Comparison of ENCODE assay signal across 33 cellular contexts in genomic region chr9:125844611-125845010, GRCh38.
A peak's percentile ranks its signal among the peaks of the same experiment; 100 is the strongest.
DNase-seq lines count a peak whose midpoint lies in the region; ATAC-seq, FAIRE-seq and TF ChIP-seq lines count a peak whose summit lies in the region.
"Had no signal": no experiment of that assay in that cellular context is flagged by ENCODE, and none has a peak within 500 bp of the region (broad histone marks: within the 10 kb centered on the region; RNA-seq: fewer than 3 reads in every experiment).

No MANE protein-coding gene starts in this region.

- no peak overlapping the region for H3K4me3 Mint-ChIP-seq in CD14-positive monocyte
- H3K4me3 Mint-ChIP-seq: activated CD4-positive, alpha-beta memory T cell treated with anti-CD3 and anti-CD28 coated beads, Interleukin-2, amount 10 ng/mL, durations not matched to agents 7 days and 5 days; CD8-positive, alpha-beta T cell; IgD-negative memory B cell; nephron; stimulated activated naive CD8-positive, alpha-beta T cell treated with anti-CD3 and anti-CD28 coated beads, Interleukin-15, amount 100 ng/mL, for 72 hours; T-helper 2 cell treated with Interferon-gamma antibody and Interleukin-4, amounts not matched to agents 5 μg/mL and 100 μg/mL, for 36 hours had no signal

- H3K9me3 Mint-ChIP-seq in CD14-positive monocyte = peaks cover 0 to 3% (median 0%) of the 10 kb centered on the region in 7 donors
- H3K9me3 Mint-ChIP-seq: activated CD4-positive, alpha-beta memory T cell treated with anti-CD3 and anti-CD28 coated beads, Interleukin-2, amount 10 ng/mL, durations not matched to agents 7 days and 5 days; CD8-positive, alpha-beta T cell; IgD-negative memory B cell; nephron; stimulated activated naive CD8-positive, alpha-beta T cell treated with anti-CD3 and anti-CD28 coated beads, Interleukin-15, amount 100 ng/mL, for 72 hours; T-helper 2 cell treated with Interferon-gamma antibody and Interleukin-4, amounts not matched to agents 5 μg/mL and 100 μg/mL, for 36 hours had no signal

- H3K4me1 Mint-ChIP-seq in CD14-positive monocyte = peaks cover 36% of the 10 kb centered on the region
- H3K4me1 Mint-ChIP-seq: activated CD4-positive, alpha-beta memory T cell treated with anti-CD3 and anti-CD28 coated beads, Interleukin-2, amount 10 ng/mL, durations not matched to agents 7 days and 5 days had no signal

- no peak for TF ChIP-seq CTCF in BE2C (IDR thresholded peaks at IDR 0.05; ENCODE audit: low read depth, low read length)
- TF ChIP-seq CTCF in body of pancreas (IDR thresholded peaks at IDR 0.05) = no peak
- no peak for TF ChIP-seq CTCF in CD14-positive monocyte (IDR thresholded peaks at IDR 0.05)

- peak overlapping the region in 1 of 4 donors; percentile 0 for H3K27ac ChIP-seq in body of pancreas
- H3K27ac ChIP-seq: A549, esophagus muscularis mucosa, right atrium auricular region, thoracic aorta had no signal

- H3K27me3 ChIP-seq in BE2C (no peaks in the 10 kb centered on the region), body of pancreas (no peaks in the 10 kb centered on the region)
- H3K27me3 ChIP-seq: esophagus muscularis mucosa, right atrium auricular region had no signal

- DNase-seq in BE2C (peak; percentile 39), GM12892 (ENCODE audit: insufficient read length) (no peak), NCI-H69 (lab: John Stamatoyannopoulos, UW) (peak; percentile 94), islet precursor cell (peak; percentile 62), body of pancreas (no peak), CD14-positive monocyte (ENCODE audit: low spot score) (no peak)
- no peak for DNase-seq in stimulated activated naive CD4-positive, alpha-beta T cell treated with Interleukin-2 at 50 U/mL for 16 hours (lab: John Stamatoyannopoulos, UW)
- DNase-seq in activated CD4-positive, alpha-beta T cell treated with anti-CD3 and anti-CD28 coated beads for 48 hours = no peak
- DNase-seq: activated CD4-positive, alpha-beta memory T cell treated with anti-CD3 and anti-CD28 coated beads, Interleukin-2, amount 10 ng/mL, durations not matched to agents 7 days and 5 days; activated CD4-positive, alpha-beta T cell treated with anti-CD3 and anti-CD28 coated beads for 1 hour; activated CD8-positive, alpha-beta memory T cell treated with anti-CD3 and anti-CD28 coated beads, Interleukin-2, amount 50 U/mL, for 4 hours; activated naive CD4-positive, alpha-beta T cell; CD8-positive, alpha-beta T cell; cerebellar nuclear complex; dermis blood vessel endothelial cell; foreskin melanocyte; left cardiac atrium; NCI-H1694; NCI-H526; Right ventricle myocardium superior; small intestine; stimulated activated CD4-positive, alpha-beta T cell treated with anti-CD3 and anti-CD28 coated beads, Interleukin-1b, Interleukin-23, amount 100 ng/mL, for 48 hours; stimulated activated naive CD8-positive, alpha-beta T cell treated with anti-CD3 and anti-CD28 coated beads, Interleukin-15, amount 100 ng/mL, for 72 hours had no signal

- 83 to 85% methylated on average over 3 of the region's 3 CpGs for WGBS in body of pancreas, 2 donors

- no peaks in the 10 kb centered on the region for H3K27me3 Mint-ChIP-seq in CD14-positive monocyte (ENCODE audit: low read depth in 3 of 3)
- H3K27me3 Mint-ChIP-seq: activated CD4-positive, alpha-beta memory T cell treated with anti-CD3 and anti-CD28 coated beads, Interleukin-2, amount 10 ng/mL, durations not matched to agents 7 days and 5 days; IgD-negative memory B cell; stimulated activated naive CD8-positive, alpha-beta T cell treated with anti-CD3 and anti-CD28 coated beads, Interleukin-15, amount 100 ng/mL, for 72 hours had no signal

- H3K27ac Mint-ChIP-seq in CD14-positive monocyte = no peak overlapping the region
- H3K27ac Mint-ChIP-seq: activated CD4-positive, alpha-beta memory T cell treated with anti-CD3 and anti-CD28 coated beads, Interleukin-2, amount 10 ng/mL, durations not matched to agents 7 days and 5 days; CD8-positive, alpha-beta T cell; IgD-negative memory B cell; stimulated activated naive CD8-positive, alpha-beta T cell treated with anti-CD3 and anti-CD28 coated beads, Interleukin-15, amount 100 ng/mL, for 72 hours; T-helper 2 cell treated with Interferon-gamma antibody and Interleukin-4, amounts not matched to agents 5 μg/mL and 100 μg/mL, for 36 hours had no signal

- H3K4me3 ChIP-seq in BE2C (ENCODE audit: low read depth, low read length) (peak overlapping the region; percentile 32; the same call in 1 of the 2 replicates), body of pancreas (no peak overlapping the region)
- H3K4me3 ChIP-seq: A549, esophagus muscularis mucosa, right atrium auricular region, thoracic aorta had no signal

- H3K9me3 ChIP-seq in BE2C (no peaks in the 10 kb centered on the region), body of pancreas (no peaks in the 10 kb centered on the region)
- H3K9me3 ChIP-seq: A549, esophagus muscularis mucosa, right atrium auricular region, thoracic aorta had no signal

- intact Hi-C loops in body of pancreas (cut with DNase I) = no loop called here
- intact Hi-C loops in CD14-positive monocyte (cut with micrococcal nuclease) = no loop called here

- FAIRE-seq in GM12892 (lab: Jason Lieb, UNC) = peak; percentile 58
- FAIRE-seq: A549, small intestine, urothelium cell line had no signal

- peaks cover 0 to 9% of the 10 kb centered on the region in 2 donors for H3K36me3 Mint-ChIP-seq in CD14-positive monocyte
- H3K36me3 Mint-ChIP-seq: IgD-negative memory B cell had no signal

- TF ChIP-seq POLR2A in GM12892 (IDR thresholded peaks at IDR 0.05; ENCODE audit: low read depth, low read length) (no peak), body of pancreas (IDR thresholded peaks at IDR 0.05) (no peak)

- H3K36me3 ChIP-seq in BE2C (no peaks in the 10 kb centered on the region), body of pancreas (replicated peaks in 1 of 2; ENCODE audit: insufficient read depth in 1 of 2, low read depth in 2 of 2) (no peaks in the 10 kb centered on the region)
- H3K36me3 ChIP-seq: esophagus muscularis mucosa, right atrium auricular region, thoracic aorta had no signal

- no peak for ATAC-seq in body of pancreas
- ATAC-seq: A549; CD8-positive, alpha-beta T cell; HCT116; left cardiac atrium; Panc1; stimulated activated naive CD8-positive, alpha-beta T cell treated with anti-CD3 and anti-CD28 coated beads, Interleukin-15, amount 100 ng/mL, for 72 hours had no signal

- H3K4me1 ChIP-seq in BE2C (peaks cover 47% of the 10 kb centered on the region), body of pancreas (peaks cover 8% of the 10 kb centered on the region)
- H3K4me1 ChIP-seq: A549 had no signal

Comparison
In these comparisons a context has a peak if more than half of its experiments do, and no peak if none do; other contexts are left out.
1. DNase-seq: peak in BE2C (single experiment), NCI-H69 (single experiment) and islet precursor cell (single experiment); none in GM12892 (single experiment), body of pancreas (0 of 4), stimulated activated naive CD4-positive, alpha-beta T cell treated with Interleukin-2 at 50 U/mL for 16 hours (single experiment), CD14-positive monocyte (single experiment) and activated CD4-positive, alpha-beta T cell treated with anti-CD3 and anti-CD28 coated beads for 48 hours (single experiment).